Comparison of ENCODE assay signal across 25 cellular contexts in genomic region chr5:26893078-26893477, GRCh38.
"Had no signal": no experiment of that assay in that cellular context is flagged by ENCODE, and none has a peak within 500 bp of the region (broad histone marks: within the 10 kb centered on the region; RNA-seq: fewer than 3 reads in every experiment).

No MANE protein-coding gene starts in this region.

- H3K36me3 ChIP-seq: Peyer's patch, SJSA1 had no signal

- H3K27ac ChIP-seq: HL-60, KMS-11, PC-9, Peyer's patch, SJSA1, SK-N-MC had no signal

- H3K4me1 ChIP-seq: Peyer's patch, SJSA1 had no signal

- FAIRE-seq: HTR-8/SVneo had no signal

- H3K9ac ChIP-seq: KMS-11 had no signal

- H3K4me2 ChIP-seq: KMS-11, PC-9 had no signal

- H3K27me3 ChIP-seq: Peyer's patch, SJSA1 had no signal

- DNase-seq: Kasumi-1; MM.1S; NCI-H1092 treated with DMSO at 0.1 percent for 48 hours; NCI-H1436; NCI-H187; NCI-H2029; NCI-H2081 treated with DMSO at 0.1 percent for 48 hours; NCI-H2171; NCI-H226; NCI-H446; NCI-H510A; NCI-H524 treated with DMSO at 0.1 percent for 48 hours; NCI-H69; NCI-H774; NK-92 treated with Interleukin-12 subunit alpha and Interleukin-12 subunit beta, amount 100 ng/mL, for 24 hours; PC-9; Peyer's patch; Right ventricle myocardium superior; RPMI8226; SIG-M5 had no signal

- H2AFZ ChIP-seq: PC-9 had no signal

- H3K9me3 ChIP-seq: SJSA1 had no signal

- H3K4me3 ChIP-seq: PC-9, Peyer's patch, SJSA1, SK-N-MC had no signal
